ENCODE assay signal across 21 cellular contexts in genomic region chr9:13651969-13652663, GRCh38.
"Had no signal": no experiment of that assay in that cellular context is flagged by ENCODE, and none has a peak within 500 bp of the region (broad histone marks: within the 10 kb centered on the region; RNA-seq: fewer than 3 reads in every experiment).

No MANE protein-coding gene starts in this region.

- H3K4me1 ChIP-seq: breast epithelium, esophagus squamous epithelium, neural progenitor cell, stomach, suprapubic skin, uterus had no signal

- H3K4me3 ChIP-seq: breast epithelium, esophagus squamous epithelium, neural progenitor cell, skin epidermis, stomach, suprapubic skin, uterus had no signal

- H3K9me3 ChIP-seq: esophagus squamous epithelium had no signal

- H3K27ac ChIP-seq: breast epithelium, esophagus squamous epithelium, neural progenitor cell, skin epidermis, stomach, suprapubic skin, uterus had no signal

- ATAC-seq: activated CD8-positive, alpha-beta T cell treated with anti-CD3 and anti-CD28 coated beads, Interleukin-2, amount 10 ng/mL, durations not matched to agents 7 days and 5 days; stimulated activated effector memory CD8-positive, alpha-beta T cell treated with anti-CD3 and anti-CD28 coated beads, Interleukin-12 subunit alpha, Interleukin-12 subunit beta, amount 100 ng/mL, for 72 hours had no signal

- H3K36me3 ChIP-seq: breast epithelium, esophagus squamous epithelium, neural progenitor cell, stomach, suprapubic skin, uterus had no signal

- DNase-seq: activated CD4-positive, alpha-beta T cell treated with anti-CD3 and anti-CD28 coated beads for 1 hour; activated CD4-positive, alpha-beta T cell treated with anti-CD3 and anti-CD28 coated beads, Interleukin-2, amount 50 U/mL, for 1 hour; activated CD8-positive, alpha-beta T cell treated with anti-CD3 and anti-CD28 coated beads, Interleukin-2, amount 10 ng/mL, durations not matched to agents 7 days and 5 days; activated gamma-delta T cell treated with Interleukin-2 at 50 U/mL for 16 hours; activated T-cell treated with anti-CD3 and anti-CD28 coated beads, Interleukin-2, amount 50 U/mL, for 1 hour; cortex of kidney; endodermal cell; esophagus squamous epithelium; immature natural killer cell; midbrain; retina; stimulated activated CD4-positive, alpha-beta T cell treated with anti-CD3 and anti-CD28 coated beads, Interleukin-1b, Interleukin-23, amount 100 ng/mL, for 48 hours; stomach; T-helper 1 cell; trophoblast cell; uterus had no signal

- H3K27me3 ChIP-seq: breast epithelium, esophagus squamous epithelium, neural progenitor cell, stomach, suprapubic skin, uterus had no signal
